Comparison of ENCODE assay signal across 15 cellular contexts in the genomic region with DNA sequence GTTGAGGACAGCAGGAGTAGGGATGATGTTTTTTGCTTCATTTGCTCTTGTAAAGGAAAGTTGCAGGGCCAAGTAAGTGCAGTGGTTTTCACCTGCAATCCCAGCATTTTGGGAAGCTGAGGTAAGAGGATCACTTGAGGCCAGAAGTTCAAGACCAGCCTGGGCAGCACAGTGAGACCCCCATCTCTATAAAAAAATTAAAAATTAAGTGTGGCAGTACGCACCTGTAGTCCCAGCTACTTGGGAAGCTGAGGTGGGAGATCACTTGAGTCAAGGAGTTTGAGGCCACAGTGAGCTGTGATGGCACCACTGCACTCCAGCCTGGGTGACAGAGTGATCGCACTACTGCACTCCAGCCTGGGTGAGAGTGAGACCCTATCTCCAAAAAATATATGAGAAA. TPM values are rescaled to one million over a fixed set of nuclear protein-coding genes. Genes with fewer than 3 reads are reported as not detected.
DNase-seq lines count a peak whose midpoint lies in the region; ATAC-seq and TF ChIP-seq lines count a peak whose summit lies in the region.
"Had no signal": no experiment of that assay in that cellular context is flagged by ENCODE, and none has a peak within 500 bp of the region (broad histone marks: within the 10 kb centered on the region; RNA-seq: fewer than 3 reads in every experiment).

No MANE protein-coding gene starts in this region.

- H2BK5ac ChIP-seq in IMR-90 (ENCODE audit: low read depth, low read length, poor library complexity, severe bottlenecking) = no peak overlapping the region
- H2BK5ac ChIP-seq in neuronal stem cell (ENCODE audit: low read length) = no peak overlapping the region

- no TSS peak for BruUV-seq in IMR-90 (replicated peaks; lab: Mats Ljungman, UMichigan)

- H3K27me3 ChIP-seq in IMR-90 (ENCODE audit: control insufficient read depth, insufficient read depth, low read length) = no peaks in the 10 kb centered on the region
- H3K27me3 ChIP-seq in esophagus squamous epithelium = peaks cover 0 to 6% (median 0%) of the 10 kb centered on the region in 4 donors
- H3K27me3 ChIP-seq in neuronal stem cell (ENCODE audit: control insufficient read depth in 3 of 3, insufficient read depth in 3 of 3, low read depth in 1 of 3, low read length in 3 of 3) = peaks cover 0 to 18% (median 0%) of the 10 kb centered on the region in 3 experiments
- H3K27me3 ChIP-seq: BLaER1 had no signal

- no CpG with 5 or more reads among the region's 2 CpGs for WGBS in IMR-90 (ENCODE audit: extremely low coverage in 2 of 2, insufficient read length in 1 of 2), 2 experiments
- WGBS in esophagus squamous epithelium, 2 donors = 78 to 88% methylated on average over 2 of the region's 2 CpGs
- WGBS in neuronal stem cell (ENCODE audit: extremely low coverage in 2 of 2, insufficient read length in 2 of 2, insufficient replicate concordance in 1 of 2), 2 donors = no CpG with 5 or more reads among the region's 2 CpGs

- H2AK5ac ChIP-seq in IMR-90 (ENCODE audit: low read depth, low read length) (0 out of 2 replicates have a peak overlapping the region, but pooled peaks have one; percentile 18), neuronal stem cell (ENCODE audit: low read depth, low read length) (no peak overlapping the region)

- no peak overlapping the region for H2BK20ac ChIP-seq in IMR-90 (ENCODE audit: low read depth, low read length)

- H2AFZ ChIP-seq in IMR-90 (replicated peaks; ENCODE audit: low read length, poor library complexity) = no peak overlapping the region
- H2AFZ ChIP-seq in neuronal stem cell (ENCODE audit: low read length) = no peak overlapping the region

- peaks cover 16% of the 10 kb centered on the region for H3K27me3 Mint-ChIP-seq in activated CD8-positive, alpha-beta T cell treated with anti-CD3 and anti-CD28 coated beads, Interleukin-2, amount 10 ng/mL, durations not matched to agents 7 days and 5 days (ENCODE audit: low read depth)
- H3K27me3 Mint-ChIP-seq in activated CD8-positive, alpha-beta T cell treated with anti-CD3 and anti-CD28 coated beads for 36 hours = peaks cover 7% of the 10 kb centered on the region
- peaks cover 3% of the 10 kb centered on the region for H3K27me3 Mint-ChIP-seq in activated T-helper 1 cell treated with anti-CD3 and anti-CD28 coated beads, Interleukin-12 subunit alpha, Interleukin-12 subunit beta, Interleukin-2, Interleukin-4 antibody, amounts not matched to agents 30 ng/mL and 10 ng/mL and 1 ng/mL, durations not matched to agents 14 hours and 24 hours and 36 hours (ENCODE audit: insufficient read depth)
- H3K27me3 Mint-ChIP-seq in nephron (ENCODE audit: low read depth) = peaks cover 20% of the 10 kb centered on the region

- no peak for DNase-seq in activated CD8-positive, alpha-beta T cell treated with anti-CD3 and anti-CD28 coated beads, Interleukin-2, amount 10 ng/mL, durations not matched to agents 7 days and 5 days
- DNase-seq in activated CD8-positive, alpha-beta T cell treated with anti-CD3 and anti-CD28 coated beads for 36 hours = no peak
- DNase-seq in IMR-90 (no peak), esophagus squamous epithelium (lab: John Stamatoyannopoulos, UW) (no peak), neuronal stem cell (ENCODE audit: low spot score) (no peak)
- no peak for DNase-seq in activated T-helper 1 cell treated with anti-CD3 and anti-CD28 coated beads, Interleukin-12 subunit alpha, Interleukin-12 subunit beta, Interleukin-2, Interleukin-4 antibody, amounts not matched to agents 30 ng/mL and 10 ng/mL and 1 ng/mL, durations not matched to agents 14 hours and 24 hours and 36 hours (ENCODE audit: low spot score)
- DNase-seq: 8988T; Caco-2; CD8-positive, alpha-beta memory T cell; DND-41; GDM1; GOT3 had no signal

- H3K4ac ChIP-seq in IMR-90 (ENCODE audit: low read depth, low read length) = no peak overlapping the region
- no peak overlapping the region for H3K4ac ChIP-seq in neuronal stem cell (ENCODE audit: low read length)

- dilution Hi-C loops in IMR-90 (cut with HindIII; ENCODE audit: low sequenced_read_pairs, unreplicated experiment) = no loop called here

- POLR2A ChIA-PET in activated CD8-positive, alpha-beta T cell treated with anti-CD3 and anti-CD28 coated beads, Interleukin-2, amount 10 ng/mL, durations not matched to agents 7 days and 5 days (lab: Charles Lee) = interaction anchor here (0.6 kb wide), 1 partner anchor 295 kb away, joined by 3 read pairs; no protein-coding TSS in a partner anchor
- POLR2A ChIA-PET in activated CD8-positive, alpha-beta T cell treated with anti-CD3 and anti-CD28 coated beads for 36 hours (lab: Charles Lee) = interaction anchor here (1.4 kb wide), 1 partner anchor 11 kb away, joined by 3 read pairs; the partner anchor contains the start of gene DPF3
- POLR2A ChIA-PET in IMR-90 (lab: Charles Lee; ENCODE audit: unreplicated experiment) = no interaction called here

- H2BK15ac ChIP-seq in IMR-90 (ENCODE audit: low read depth, low read length) (no peak overlapping the region), neuronal stem cell (ENCODE audit: low read length) (no peak overlapping the region)

- no peak overlapping the region for H3K9ac ChIP-seq in IMR-90 (ENCODE audit: low read depth, low read length)
- no peak overlapping the region for H3K9ac ChIP-seq in neuronal stem cell (ENCODE audit: low read depth, low read length, poor library complexity)
- H3K9ac ChIP-seq: BLaER1 had no signal

- H3K4me3 Mint-ChIP-seq in activated CD8-positive, alpha-beta T cell treated with anti-CD3 and anti-CD28 coated beads, Interleukin-2, amount 10 ng/mL, durations not matched to agents 7 days and 5 days = peak overlapping the region; percentile 2
- H3K4me3 Mint-ChIP-seq in activated CD8-positive, alpha-beta T cell treated with anti-CD3 and anti-CD28 coated beads for 36 hours = no peak overlapping the region
- H3K4me3 Mint-ChIP-seq in activated T-helper 1 cell treated with anti-CD3 and anti-CD28 coated beads, Interleukin-12 subunit alpha, Interleukin-12 subunit beta, Interleukin-2, Interleukin-4 antibody, amounts not matched to agents 30 ng/mL and 10 ng/mL and 1 ng/mL, durations not matched to agents 14 hours and 24 hours and 36 hours = peak overlapping the region; percentile 6
- no peak overlapping the region for H3K4me3 Mint-ChIP-seq in nephron
- H3K4me3 Mint-ChIP-seq: CD8-positive, alpha-beta memory T cell had no signal

- no peak overlapping the region for H3K56ac ChIP-seq in IMR-90 (ENCODE audit: extremely low read depth, insufficient read depth, low read length)

- no peak overlapping the region for H3K23ac ChIP-seq in IMR-90 (ENCODE audit: low read depth, low read length)
- H3K23ac ChIP-seq in neuronal stem cell (ENCODE audit: low read depth, low read length, poor library complexity) = no peak overlapping the region

- H3K14ac ChIP-seq in IMR-90 (replicated peaks; ENCODE audit: low read depth, low read length) = no peak overlapping the region
- H3K14ac ChIP-seq in neuronal stem cell (ENCODE audit: low read length) = no peak overlapping the region

- H4K8ac ChIP-seq in IMR-90 (ENCODE audit: low read depth in 2 of 2, low read length in 2 of 2) = no peak overlapping the region
- H4K8ac ChIP-seq in neuronal stem cell (ENCODE audit: low read depth, low read length) = no peak overlapping the region

- H3K9me3 Mint-ChIP-seq in activated CD8-positive, alpha-beta T cell treated with anti-CD3 and anti-CD28 coated beads, Interleukin-2, amount 10 ng/mL, durations not matched to agents 7 days and 5 days (ENCODE audit: insufficient read depth) = peaks cover 12% of the 10 kb centered on the region
- no peaks in the 10 kb centered on the region for H3K9me3 Mint-ChIP-seq in activated CD8-positive, alpha-beta T cell treated with anti-CD3 and anti-CD28 coated beads for 36 hours
- peaks cover 4% of the 10 kb centered on the region for H3K9me3 Mint-ChIP-seq in activated T-helper 1 cell treated with anti-CD3 and anti-CD28 coated beads, Interleukin-12 subunit alpha, Interleukin-12 subunit beta, Interleukin-2, Interleukin-4 antibody, amounts not matched to agents 30 ng/mL and 10 ng/mL and 1 ng/mL, durations not matched to agents 14 hours and 24 hours and 36 hours
- H3K9me3 Mint-ChIP-seq in nephron = peaks cover 2% of the 10 kb centered on the region

- no peak overlapping the region for H3K18ac ChIP-seq in IMR-90 (ENCODE audit: low read depth, low read length)
- no peak overlapping the region for H3K18ac ChIP-seq in neuronal stem cell (ENCODE audit: low read length)

- H3K4me1 ChIP-seq in IMR-90 (ENCODE audit: control insufficient read depth, insufficient read depth, low read length) = peaks cover 8% of the 10 kb centered on the region
- H3K4me1 ChIP-seq in esophagus squamous epithelium = no peaks in the 10 kb centered on the region
- H3K4me1 ChIP-seq in neuronal stem cell (ENCODE audit: control insufficient read depth in 2 of 2, insufficient read depth in 1 of 2, low read depth in 1 of 2, low read length in 2 of 2) = peaks cover 0 to 3% of the 10 kb centered on the region in 2 donors
- H3K4me1 ChIP-seq: Caco-2 had no signal

- H4K91ac ChIP-seq in IMR-90 (ENCODE audit: insufficient read depth, low read depth, low read length) (no peak overlapping the region), neuronal stem cell (ENCODE audit: low read depth, low read length, poor library complexity) (no peak overlapping the region)

- H3K27ac ChIP-seq in IMR-90 (ENCODE audit: insufficient read depth, low read length) (no peak overlapping the region), esophagus squamous epithelium (no peak overlapping the region), neuronal stem cell (replicated peaks; ENCODE audit: low read length) (no peak overlapping the region)
- H3K27ac ChIP-seq: BLaER1 had no signal

- TF ChIP-seq CTCF in activated CD8-positive, alpha-beta T cell treated with anti-CD3 and anti-CD28 coated beads for 36 hours (IDR thresholded peaks at IDR 0.05) = no peak
- TF ChIP-seq CTCF in IMR-90 (conservative IDR thresholded peaks at IDR 0.05; ENCODE audit: low read depth, low read length) (no peak), nephron (IDR thresholded peaks at IDR 0.05; ENCODE audit: unreplicated experiment in 3 of 3) (no peak), esophagus squamous epithelium (IDR thresholded peaks at IDR 0.05) (no peak)

- peak overlapping the region; percentile 47 for H3K27ac Mint-ChIP-seq in activated CD8-positive, alpha-beta T cell treated with anti-CD3 and anti-CD28 coated beads, Interleukin-2, amount 10 ng/mL, durations not matched to agents 7 days and 5 days
- H3K27ac Mint-ChIP-seq in activated CD8-positive, alpha-beta T cell treated with anti-CD3 and anti-CD28 coated beads for 36 hours = no peak overlapping the region
- H3K27ac Mint-ChIP-seq in activated T-helper 1 cell treated with anti-CD3 and anti-CD28 coated beads, Interleukin-12 subunit alpha, Interleukin-12 subunit beta, Interleukin-2, Interleukin-4 antibody, amounts not matched to agents 30 ng/mL and 10 ng/mL and 1 ng/mL, durations not matched to agents 14 hours and 24 hours and 36 hours = no peak overlapping the region
- H3K27ac Mint-ChIP-seq in nephron = peak overlapping the region; percentile 21 to 82 (median 64)
- H3K27ac Mint-ChIP-seq: CD8-positive, alpha-beta memory T cell had no signal

- no peak overlapping the region for H4K5ac ChIP-seq in IMR-90 (ENCODE audit: low read depth, low read length)

- H3K4me2 ChIP-seq in IMR-90 (ENCODE audit: low read depth, low read length) (no peak overlapping the region), neuronal stem cell (ENCODE audit: insufficient read depth, low read length, poor library complexity, severe bottlenecking) (no peak overlapping the region)
- H3K4me2 ChIP-seq: BLaER1 had no signal

- H3K9me3 ChIP-seq in IMR-90 (ENCODE audit: control insufficient read depth, insufficient read depth, low read length) (no peaks in the 10 kb centered on the region), esophagus squamous epithelium (no peaks in the 10 kb centered on the region), neuronal stem cell (replicated peaks in 1 of 2; ENCODE audit: control insufficient read depth in 2 of 2, insufficient read depth in 1 of 2, low read depth in 1 of 2, low read length in 2 of 2) (no peaks in the 10 kb centered on the region)
- H3K9me3 ChIP-seq: BLaER1, Caco-2, HAP-1 had no signal

- in situ Hi-C loops in IMR-90 (cut with MboI; ENCODE audit: low sequenced_read_pairs) = no loop called here

- peak overlapping the region; percentile 25 for H2AK9ac ChIP-seq in IMR-90 (replicated peaks; ENCODE audit: low read depth, low read length, poor library complexity)

- TF ChIP-seq POLR2A in IMR-90 (IDR thresholded peaks at IDR 0.05; ENCODE audit: low read depth, low read length) (no peak), esophagus squamous epithelium (IDR thresholded peaks at IDR 0.05) (no peak)

- H3K36me3 ChIP-seq in IMR-90 (ENCODE audit: control insufficient read depth, insufficient read depth, low read length) (peaks cover 3% of the 10 kb centered on the region; the same call in 1 of the 2 replicates), esophagus squamous epithelium (no peaks in the 10 kb centered on the region), neuronal stem cell (replicated peaks in 1 of 2; ENCODE audit: control insufficient read depth in 2 of 2, insufficient read depth in 2 of 2, low read length in 2 of 2) (no peaks in the 10 kb centered on the region)
- H3K36me3 ChIP-seq: BLaER1, HAP-1 had no signal

- H4K20me1 ChIP-seq in IMR-90 (ENCODE audit: insufficient read depth, low read length) = peaks cover 58% of the 10 kb centered on the region
- H4K20me1 ChIP-seq: BLaER1 had no signal

- H2BK120ac ChIP-seq in IMR-90 (ENCODE audit: low read depth, low read length) = no peak overlapping the region
- H2BK120ac ChIP-seq in neuronal stem cell (ENCODE audit: low read depth, low read length) = no peak overlapping the region

- peaks cover 8% of the 10 kb centered on the region for H3K9me1 ChIP-seq in IMR-90 (ENCODE audit: insufficient read depth, low read length)

- H3K79me1 ChIP-seq in IMR-90 (ENCODE audit: low read depth in 1 of 2, low read length in 2 of 2) (peaks cover 41 to 87% of the 10 kb centered on the region in 2 experiments), neuronal stem cell (ENCODE audit: low read depth, low read length) (no peaks in the 10 kb centered on the region)

- intact Hi-C loops in activated CD8-positive, alpha-beta T cell treated with anti-CD3 and anti-CD28 coated beads for 36 hours (cut with micrococcal nuclease) = no loop called here
- intact Hi-C loops in IMR-90 (cut with micrococcal nuclease) = no loop called here
- intact Hi-C loops in activated T-helper 1 cell treated with anti-CD3 and anti-CD28 coated beads, Interleukin-12 subunit alpha, Interleukin-12 subunit beta, Interleukin-2, Interleukin-4 antibody, amounts not matched to agents 30 ng/mL and 10 ng/mL and 1 ng/mL, durations not matched to agents 14 hours and 24 hours and 36 hours (cut with micrococcal nuclease) = no loop called here
- intact Hi-C loops in esophagus squamous epithelium (cut with DNase I) = no loop called here

- H3K36me3 Mint-ChIP-seq in activated CD8-positive, alpha-beta T cell treated with anti-CD3 and anti-CD28 coated beads, Interleukin-2, amount 10 ng/mL, durations not matched to agents 7 days and 5 days (ENCODE audit: low read depth) = peaks cover 52% of the 10 kb centered on the region
- no peaks in the 10 kb centered on the region for H3K36me3 Mint-ChIP-seq in activated CD8-positive, alpha-beta T cell treated with anti-CD3 and anti-CD28 coated beads for 36 hours (ENCODE audit: low read depth)
- peaks cover 21% of the 10 kb centered on the region for H3K36me3 Mint-ChIP-seq in activated T-helper 1 cell treated with anti-CD3 and anti-CD28 coated beads, Interleukin-12 subunit alpha, Interleukin-12 subunit beta, Interleukin-2, Interleukin-4 antibody, amounts not matched to agents 30 ng/mL and 10 ng/mL and 1 ng/mL, durations not matched to agents 14 hours and 24 hours and 36 hours (ENCODE audit: low read depth)
- H3K36me3 Mint-ChIP-seq in nephron (ENCODE audit: low read depth) = peaks cover 12% of the 10 kb centered on the region
- H3K36me3 Mint-ChIP-seq: CD8-positive, alpha-beta memory T cell had no signal

- H2BK12ac ChIP-seq in neuronal stem cell (ENCODE audit: low read length) = no peak overlapping the region

- no peak for TF ChIP-seq RAD21 in IMR-90 (IDR thresholded peaks at IDR 0.05; ENCODE audit: low read length)

- CTCF ChIA-PET in activated CD8-positive, alpha-beta T cell treated with anti-CD3 and anti-CD28 coated beads, Interleukin-2, amount 10 ng/mL, durations not matched to agents 7 days and 5 days (lab: Charles Lee) = interaction anchor here (1.0 to 1.7 kb wide), 5 partner anchors 11 to 369 kb away, joined by 3 to 11 read pairs (median 4); partner anchors contain the start of gene DPF3
- CTCF ChIA-PET in activated CD8-positive, alpha-beta T cell treated with anti-CD3 and anti-CD28 coated beads for 36 hours (lab: Charles Lee) = interaction anchor here (1.0 kb wide), 1 partner anchor 21 kb away, joined by 3 read pairs; no protein-coding TSS in a partner anchor
- CTCF ChIA-PET in IMR-90 (lab: Yijun Ruan, JAX) = interaction anchor here (1.3 kb wide), 1 partner anchor 21 kb away, joined by 4 read pairs; no protein-coding TSS in a partner anchor

- H3K4me3 ChIP-seq in IMR-90 (ENCODE audit: insufficient read depth, low read depth, low read length) (no peak overlapping the region), esophagus squamous epithelium (no peak overlapping the region), neuronal stem cell (ENCODE audit: low read length in 2 of 2) (no peak overlapping the region)
- H3K4me3 ChIP-seq: BLaER1, HAP-1 had no signal

- no peak for ATAC-seq in activated CD8-positive, alpha-beta T cell treated with anti-CD3 and anti-CD28 coated beads, Interleukin-2, amount 10 ng/mL, durations not matched to agents 7 days and 5 days
- no peak for ATAC-seq in activated CD8-positive, alpha-beta T cell treated with anti-CD3 and anti-CD28 coated beads for 36 hours
- ATAC-seq in IMR-90 (ENCODE audit: low read depth) = no peak

- peaks cover 58% of the 10 kb centered on the region for H3K4me1 Mint-ChIP-seq in activated CD8-positive, alpha-beta T cell treated with anti-CD3 and anti-CD28 coated beads, Interleukin-2, amount 10 ng/mL, durations not matched to agents 7 days and 5 days (ENCODE audit: low read depth)
- H3K4me1 Mint-ChIP-seq in activated CD8-positive, alpha-beta T cell treated with anti-CD3 and anti-CD28 coated beads for 36 hours (ENCODE audit: low read depth) = peaks cover 21% of the 10 kb centered on the region
- H3K4me1 Mint-ChIP-seq in activated T-helper 1 cell treated with anti-CD3 and anti-CD28 coated beads, Interleukin-12 subunit alpha, Interleukin-12 subunit beta, Interleukin-2, Interleukin-4 antibody, amounts not matched to agents 30 ng/mL and 10 ng/mL and 1 ng/mL, durations not matched to agents 14 hours and 24 hours and 36 hours (ENCODE audit: low read depth) = peaks cover 52% of the 10 kb centered on the region
- peaks cover 39% of the 10 kb centered on the region for H3K4me1 Mint-ChIP-seq in nephron

RNA-seq across cellular contexts. Expression of gene DPF3, which starts 10.8 kb away (rescaled TPM):
- 10 to 100 TPM; 10.3 to 10.7 TPM for total RNA-seq in activated CD8-positive, alpha-beta T cell treated with anti-CD3 and anti-CD28 coated beads, Interleukin-2, amount 10 ng/mL, durations not matched to agents 7 days and 5 days
- under 1 TPM; 0.13 to 0.54 TPM for total RNA-seq in activated CD8-positive, alpha-beta T cell treated with anti-CD3 and anti-CD28 coated beads for 36 hours
- 32.8 and 48.9 TPM in 2 replicates for total RNA-seq in IMR-90 (2012; rRNA removed)
- polyA plus RNA-seq in IMR-90 (2012; rRNA removed) = 30.5 and 37.7 TPM in 2 replicates
- polyA plus RNA-seq in IMR-90 (2012; cell fraction: cytosol; rRNA removed) = 9.5 and 12.3 TPM in 2 replicates
- polyA plus RNA-seq in IMR-90 (2012; cell fraction: nucleus; rRNA removed; ENCODE audit: low replicate concordance) = 70.5 and 136 TPM in 2 replicates
- total RNA-seq in activated T-helper 1 cell treated with anti-CD3 and anti-CD28 coated beads, Interleukin-12 subunit alpha, Interleukin-12 subunit beta, Interleukin-2, Interleukin-4 antibody, amounts not matched to agents 30 ng/mL and 10 ng/mL and 1 ng/mL, durations not matched to agents 14 hours and 24 hours and 36 hours = 2.8 and 4.3 TPM in 2 replicates
- total RNA-seq in esophagus squamous epithelium = 1 to 10 TPM in 1 of 4 donors, under 1 TPM in 2, not detected in 1; under 0.01 to 2.7 (median 0.61) TPM
- 0.07 TPM for polyA plus RNA-seq in neuronal stem cell (2013, experiment 1 of 2)
- polyA plus RNA-seq in neuronal stem cell (2013, experiment 2 of 2) = 0.07 TPM
- total RNA-seq: Caco-2 had no signal

RNA-seq across cellular contexts. Expression of gene DCAF4, which starts 43.2 kb away (rescaled TPM):
- 10 to 100 TPM; 17.5 to 18.1 TPM for total RNA-seq in activated CD8-positive, alpha-beta T cell treated with anti-CD3 and anti-CD28 coated beads, Interleukin-2, amount 10 ng/mL, durations not matched to agents 7 days and 5 days
- 10 to 100 TPM; 17.9 to 19.4 TPM for total RNA-seq in activated CD8-positive, alpha-beta T cell treated with anti-CD3 and anti-CD28 coated beads for 36 hours
- 24.7 and 29.4 TPM in 2 replicates for total RNA-seq in IMR-90 (2012; rRNA removed)
- 22.8 and 28.8 TPM in 2 replicates for polyA plus RNA-seq in IMR-90 (2012; rRNA removed)
- polyA plus RNA-seq in IMR-90 (2012; cell fraction: cytosol; rRNA removed) = 12.6 and 23.5 TPM in 2 replicates
- 35.2 and 102 TPM in 2 replicates for polyA plus RNA-seq in IMR-90 (2012; cell fraction: nucleus; rRNA removed; ENCODE audit: low replicate concordance)
- total RNA-seq in activated T-helper 1 cell treated with anti-CD3 and anti-CD28 coated beads, Interleukin-12 subunit alpha, Interleukin-12 subunit beta, Interleukin-2, Interleukin-4 antibody, amounts not matched to agents 30 ng/mL and 10 ng/mL and 1 ng/mL, durations not matched to agents 14 hours and 24 hours and 36 hours = 17.1 and 20.4 TPM in 2 replicates
- total RNA-seq in esophagus squamous epithelium = 10 to 100 TPM in 3 of 4 donors, 1 to 10 TPM in 1; 7.0 to 29.0 (median 14.0) TPM
- polyA plus RNA-seq in neuronal stem cell (2013, experiment 1 of 2) = 9.9 TPM
- polyA plus RNA-seq in neuronal stem cell (2013, experiment 2 of 2) = 9.8 TPM

Comparison
In these comparisons a context has a peak if more than half of its experiments do, and no peak if none do; other contexts are left out.
1. H3K27ac Mint-ChIP-seq: peak in activated CD8-positive, alpha-beta T cell treated with anti-CD3 and anti-CD28 coated beads, Interleukin-2, amount 10 ng/mL, durations not matched to agents 7 days and 5 days (single experiment) and nephron (3 of 3); none in activated CD8-positive, alpha-beta T cell treated with anti-CD3 and anti-CD28 coated beads for 36 hours (single experiment) and activated T-helper 1 cell treated with anti-CD3 and anti-CD28 coated beads, Interleukin-12 subunit alpha, Interleukin-12 subunit beta, Interleukin-2, Interleukin-4 antibody, amounts not matched to agents 30 ng/mL and 10 ng/mL and 1 ng/mL, durations not matched to agents 14 hours and 24 hours and 36 hours (single experiment).
2. H3K4me3 Mint-ChIP-seq: peak in activated CD8-positive, alpha-beta T cell treated with anti-CD3 and anti-CD28 coated beads, Interleukin-2, amount 10 ng/mL, durations not matched to agents 7 days and 5 days (single experiment) and activated T-helper 1 cell treated with anti-CD3 and anti-CD28 coated beads, Interleukin-12 subunit alpha, Interleukin-12 subunit beta, Interleukin-2, Interleukin-4 antibody, amounts not matched to agents 30 ng/mL and 10 ng/mL and 1 ng/mL, durations not matched to agents 14 hours and 24 hours and 36 hours (single experiment); none in activated CD8-positive, alpha-beta T cell treated with anti-CD3 and anti-CD28 coated beads for 36 hours (single experiment) and nephron (0 of 3).